ENCODE assay signal across 1 cellular context in the genomic region with DNA sequence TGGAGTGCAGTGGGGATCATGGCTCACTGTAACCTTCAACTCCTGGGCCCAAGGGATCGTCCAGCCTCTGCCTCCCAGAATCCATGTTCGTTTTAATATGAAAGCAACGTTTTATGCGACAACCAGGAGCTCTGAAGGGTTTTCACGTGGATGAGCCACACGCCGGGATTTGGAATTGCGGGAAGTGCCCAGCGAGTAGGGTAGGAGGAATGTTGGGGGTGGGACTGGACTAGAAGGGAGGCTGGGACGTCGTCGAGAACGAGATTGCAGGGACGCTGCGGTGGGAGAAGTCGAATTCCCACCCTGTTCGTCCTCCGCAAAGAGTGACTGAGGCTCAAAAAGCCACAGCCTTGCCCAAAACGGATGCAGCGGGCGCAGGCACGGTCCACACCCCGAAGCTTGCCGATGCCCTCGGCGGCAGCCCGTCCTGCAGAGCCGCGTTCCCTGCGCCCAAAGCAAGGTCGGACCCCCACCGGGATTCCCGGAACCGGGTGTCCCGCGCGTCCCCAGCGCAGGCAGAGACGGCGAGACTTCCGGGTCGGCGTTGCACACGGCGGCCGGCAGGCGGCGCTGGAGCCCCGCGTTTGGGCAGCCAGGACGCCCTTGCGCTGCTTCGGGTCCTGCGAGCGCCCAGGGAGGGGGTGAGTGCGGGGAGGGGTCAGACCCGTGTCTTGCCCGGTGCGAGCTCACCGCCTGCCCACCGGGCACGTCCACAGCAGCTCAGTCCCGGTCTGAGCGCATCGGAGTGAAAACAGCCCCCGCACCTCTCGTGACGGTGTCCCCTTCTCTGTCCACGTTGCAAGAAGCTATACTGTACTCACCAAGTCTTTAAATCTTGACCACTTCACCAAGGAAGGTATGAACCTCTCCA.
A peak's percentile ranks its signal among the peaks of the same experiment; 100 is the strongest.
TF ChIP-seq lines count a peak whose summit lies in the region.

No MANE protein-coding gene starts in this region.

TF ChIP-seq in HepG2, 621 proteins besides CTCF, POLR2A, EP300 and RAD21 (continued from another document and continues in another):
- 0 out of 2 replicates have a peak, but pooled peaks have one; percentile 85 for TF ChIP-seq PCBP1 (IDR thresholded peaks at IDR 0.05; ENCODE audit: borderline replicate concordance, low read depth, low read length)
- TF ChIP-seq ZNF296 (CRISPR knock-in tag; conservative IDR thresholded peaks at IDR 0.05), result 0 out of 2 replicates have a peak, but pooled peaks have one; percentile 67
- TF ChIP-seq GATA4 (IDR thresholded peaks at IDR 0.05; ENCODE audit: borderline replicate concordance, low read depth), result peak; percentile 67; the same call in 1 of the 2 replicates
- TF ChIP-seq ZNF841 (CRISPR knock-in tag; IDR thresholded peaks at IDR 0.05; ENCODE audit: borderline replicate concordance), result no peak; the same call in 1 of the 2 replicates
- TF ChIP-seq XBP1 (CRISPR knock-in tag; IDR thresholded peaks at IDR 0.05), result no peak; the same call in 1 of the 2 replicates
- no peak; the same call in 1 of the 2 replicates for TF ChIP-seq SOX13 (IDR thresholded peaks at IDR 0.05)
- TF ChIP-seq SOX13 (CRISPR knock-in tag; conservative IDR thresholded peaks at IDR 0.05 in 1 of 2, IDR thresholded peaks at IDR 0.05 in 1 of 2), result peak in 1 of 2 experiments; percentile 62; a peak in 2 of 4 replicates
- peak; percentile 98 for TF ChIP-seq ZNF124 (CRISPR knock-in tag; IDR thresholded peaks at IDR 0.05)
- peak; percentile 96; the same call in 1 of the 2 replicates for TF ChIP-seq RELA (CRISPR knock-in tag; IDR thresholded peaks at IDR 0.05)
- peak; percentile 96 for TF ChIP-seq ZBTB7B (CRISPR knock-in tag; IDR thresholded peaks at IDR 0.05)
- TF ChIP-seq MAFF (IDR thresholded peaks at IDR 0.05; ENCODE audit: low read depth, low read length), result no peak
- peak; percentile 31; the same call in 1 of the 2 replicates for TF ChIP-seq SIN3A (IDR thresholded peaks at IDR 0.05; ENCODE audit: borderline replicate concordance, low read depth, low read length)
- peak; percentile 91 for TF ChIP-seq PHF8 (CRISPR knock-in tag; IDR thresholded peaks at IDR 0.05)
- no peak; the same call in 1 of the 2 replicates for TF ChIP-seq ZMYM2 (CRISPR knock-in tag; IDR thresholded peaks at IDR 0.05)
- TF ChIP-seq, protein P1, sequence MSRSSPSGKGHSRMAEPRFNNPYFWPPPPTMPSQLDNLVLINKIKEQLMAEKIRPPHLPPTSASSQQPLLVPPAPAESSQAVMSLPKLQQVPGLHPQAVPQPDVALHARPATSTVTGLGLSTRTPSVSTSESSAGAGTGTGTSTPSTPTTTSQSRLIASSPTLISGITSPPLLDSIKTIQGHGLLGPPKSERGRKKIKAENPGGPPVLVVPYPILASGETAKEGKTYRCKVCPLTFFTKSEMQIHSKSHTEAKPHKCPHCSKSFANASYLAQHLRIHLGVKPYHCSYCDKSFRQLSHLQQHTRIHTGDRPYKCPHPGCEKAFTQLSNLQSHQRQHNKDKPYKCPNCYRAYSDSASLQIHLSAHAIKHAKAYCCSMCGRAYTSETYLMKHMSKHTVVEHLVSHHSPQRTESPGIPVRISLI (CRISPR knock-in tag; IDR thresholded peaks at IDR 0.05; ENCODE audit: borderline replicate concordance), result peak; percentile 75
- peak; percentile 42; the same call in 1 of the 2 replicates for TF ChIP-seq ZBTB3 (CRISPR knock-in tag; IDR thresholded peaks at IDR 0.05; ENCODE audit: borderline replicate concordance, low read depth)
- 0 out of 2 replicates have a peak, but pooled peaks have one; percentile 24 for TF ChIP-seq SRF (IDR thresholded peaks at IDR 0.05; ENCODE audit: low read depth, low read length)
- TF ChIP-seq, protein P2, sequence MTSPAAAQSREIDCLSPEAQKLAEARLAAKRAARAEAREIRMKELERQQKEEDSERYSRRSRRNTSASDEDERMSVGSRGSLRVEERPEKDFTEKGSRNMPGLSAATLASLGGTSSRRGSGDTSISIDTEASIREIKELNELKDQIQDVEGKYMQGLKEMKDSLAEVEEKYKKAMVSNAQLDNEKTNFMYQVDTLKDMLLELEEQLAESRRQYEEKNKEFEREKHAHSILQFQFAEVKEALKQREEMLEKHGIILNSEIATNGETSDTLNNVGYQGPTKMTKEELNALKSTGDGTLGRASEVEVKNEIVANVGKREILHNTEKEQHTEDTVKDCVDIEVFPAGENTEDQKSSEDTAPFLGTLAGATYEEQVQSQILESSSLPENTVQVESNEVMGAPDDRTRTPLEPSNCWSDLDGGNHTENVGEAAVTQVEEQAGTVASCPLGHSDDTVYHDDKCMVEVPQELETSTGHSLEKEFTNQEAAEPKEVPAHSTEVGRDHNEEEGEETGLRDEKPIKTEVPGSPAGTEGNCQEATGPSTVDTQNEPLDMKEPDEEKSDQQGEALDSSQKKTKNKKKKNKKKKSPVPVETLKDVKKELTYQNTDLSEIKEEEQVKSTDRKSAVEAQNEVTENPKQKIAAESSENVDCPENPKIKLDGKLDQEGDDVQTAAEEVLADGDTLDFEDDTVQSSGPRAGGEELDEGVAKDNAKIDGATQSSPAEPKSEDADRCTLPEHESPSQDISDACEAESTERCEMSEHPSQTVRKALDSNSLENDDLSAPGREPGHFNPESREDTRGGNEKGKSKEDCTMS (CRISPR knock-in tag; conservative IDR thresholded peaks at IDR 0.05), result no peak; the same call in 1 of the 2 replicates
- TF ChIP-seq SOX5 (CRISPR knock-in tag; IDR thresholded peaks at IDR 0.05; ENCODE audit: borderline replicate concordance), result peak; percentile 55; the same call in 1 of the 2 replicates
- TF ChIP-seq HDAC1 (CRISPR knock-in tag; IDR thresholded peaks at IDR 0.05), result peak; percentile 98
- peak; percentile 82 for TF ChIP-seq MIER2 (CRISPR knock-in tag; IDR thresholded peaks at IDR 0.05)
- peak; percentile 100 for TF ChIP-seq ZNF567 (CRISPR knock-in tag; IDR thresholded peaks at IDR 0.05; ENCODE audit: borderline replicate concordance)
- peak; percentile 97 for TF ChIP-seq ZNF235 (CRISPR knock-in tag; IDR thresholded peaks at IDR 0.05; ENCODE audit: borderline replicate concordance)
- no peak for TF ChIP-seq NFYB (CRISPR knock-in tag; IDR thresholded peaks at IDR 0.05)
- no peak for TF ChIP-seq PHB2 (IDR thresholded peaks at IDR 0.05; ENCODE audit: partially characterized antibody)
- TF ChIP-seq, protein P3, sequence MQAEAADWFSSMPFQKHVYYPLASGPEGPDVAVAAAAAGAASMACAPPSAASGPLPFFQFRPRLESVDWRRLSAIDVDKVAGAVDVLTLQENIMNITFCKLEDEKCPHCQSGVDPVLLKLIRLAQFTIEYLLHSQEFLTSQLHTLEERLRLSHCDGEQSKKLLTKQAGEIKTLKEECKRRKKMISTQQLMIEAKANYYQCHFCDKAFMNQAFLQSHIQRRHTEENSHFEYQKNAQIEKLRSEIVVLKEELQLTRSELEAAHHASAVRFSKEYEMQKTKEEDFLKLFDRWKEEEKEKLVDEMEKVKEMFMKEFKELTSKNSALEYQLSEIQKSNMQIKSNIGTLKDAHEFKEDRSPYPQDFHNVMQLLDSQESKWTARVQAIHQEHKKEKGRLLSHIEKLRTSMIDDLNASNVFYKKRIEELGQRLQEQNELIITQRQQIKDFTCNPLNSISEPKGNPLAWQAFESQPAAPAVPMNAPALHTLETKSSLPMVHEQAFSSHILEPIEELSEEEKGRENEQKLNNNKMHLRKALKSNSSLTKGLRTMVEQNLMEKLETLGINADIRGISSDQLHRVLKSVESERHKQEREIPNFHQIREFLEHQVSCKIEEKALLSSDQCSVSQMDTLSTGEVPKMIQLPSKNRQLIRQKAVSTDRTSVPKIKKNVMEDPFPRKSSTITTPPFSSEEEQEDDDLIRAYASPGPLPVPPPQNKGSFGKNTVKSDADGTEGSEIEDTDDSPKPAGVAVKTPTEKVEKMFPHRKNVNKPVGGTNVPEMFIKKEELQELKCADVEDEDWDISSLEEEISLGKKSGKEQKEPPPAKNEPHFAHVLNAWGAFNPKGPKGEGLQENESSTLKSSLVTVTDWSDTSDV (CRISPR knock-in tag; IDR thresholded peaks at IDR 0.05), result peak; percentile 73; the same call in 1 of the 2 replicates
- peak; percentile 96 for TF ChIP-seq POGZ (CRISPR knock-in tag; IDR thresholded peaks at IDR 0.05)
- TF ChIP-seq ZNF484 (CRISPR knock-in tag; IDR thresholded peaks at IDR 0.05; ENCODE audit: borderline replicate concordance, low read depth), result no peak; the same call in 1 of the 2 replicates
- peak; percentile 97 for TF ChIP-seq ZNF451 (CRISPR knock-in tag; IDR thresholded peaks at IDR 0.05)
- peak; percentile 97; the same call in 1 of the 2 replicates for TF ChIP-seq ZNF598 (CRISPR knock-in tag; IDR thresholded peaks at IDR 0.05; ENCODE audit: borderline replicate concordance)
- TF ChIP-seq SMYD3 (CRISPR knock-in tag; IDR thresholded peaks at IDR 0.05), result peak; percentile 93; the same call in 1 of the 2 replicates
- TF ChIP-seq, protein P4, sequence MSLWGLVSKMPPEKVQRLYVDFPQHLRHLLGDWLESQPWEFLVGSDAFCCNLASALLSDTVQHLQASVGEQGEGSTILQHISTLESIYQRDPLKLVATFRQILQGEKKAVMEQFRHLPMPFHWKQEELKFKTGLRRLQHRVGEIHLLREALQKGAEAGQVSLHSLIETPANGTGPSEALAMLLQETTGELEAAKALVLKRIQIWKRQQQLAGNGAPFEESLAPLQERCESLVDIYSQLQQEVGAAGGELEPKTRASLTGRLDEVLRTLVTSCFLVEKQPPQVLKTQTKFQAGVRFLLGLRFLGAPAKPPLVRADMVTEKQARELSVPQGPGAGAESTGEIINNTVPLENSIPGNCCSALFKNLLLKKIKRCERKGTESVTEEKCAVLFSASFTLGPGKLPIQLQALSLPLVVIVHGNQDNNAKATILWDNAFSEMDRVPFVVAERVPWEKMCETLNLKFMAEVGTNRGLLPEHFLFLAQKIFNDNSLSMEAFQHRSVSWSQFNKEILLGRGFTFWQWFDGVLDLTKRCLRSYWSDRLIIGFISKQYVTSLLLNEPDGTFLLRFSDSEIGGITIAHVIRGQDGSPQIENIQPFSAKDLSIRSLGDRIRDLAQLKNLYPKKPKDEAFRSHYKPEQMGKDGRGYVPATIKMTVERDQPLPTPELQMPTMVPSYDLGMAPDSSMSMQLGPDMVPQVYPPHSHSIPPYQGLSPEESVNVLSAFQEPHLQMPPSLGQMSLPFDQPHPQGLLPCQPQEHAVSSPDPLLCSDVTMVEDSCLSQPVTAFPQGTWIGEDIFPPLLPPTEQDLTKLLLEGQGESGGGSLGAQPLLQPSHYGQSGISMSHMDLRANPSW (CRISPR knock-in tag; IDR thresholded peaks at IDR 0.05; ENCODE audit: borderline replicate concordance), result peak; percentile 94
- peak; percentile 94 for TF ChIP-seq ZC3H13 (CRISPR knock-in tag; IDR thresholded peaks at IDR 0.05)
- TF ChIP-seq, protein P5, sequence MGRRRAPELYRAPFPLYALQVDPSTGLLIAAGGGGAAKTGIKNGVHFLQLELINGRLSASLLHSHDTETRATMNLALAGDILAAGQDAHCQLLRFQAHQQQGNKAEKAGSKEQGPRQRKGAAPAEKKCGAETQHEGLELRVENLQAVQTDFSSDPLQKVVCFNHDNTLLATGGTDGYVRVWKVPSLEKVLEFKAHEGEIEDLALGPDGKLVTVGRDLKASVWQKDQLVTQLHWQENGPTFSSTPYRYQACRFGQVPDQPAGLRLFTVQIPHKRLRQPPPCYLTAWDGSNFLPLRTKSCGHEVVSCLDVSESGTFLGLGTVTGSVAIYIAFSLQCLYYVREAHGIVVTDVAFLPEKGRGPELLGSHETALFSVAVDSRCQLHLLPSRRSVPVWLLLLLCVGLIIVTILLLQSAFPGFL (CRISPR knock-in tag; IDR thresholded peaks at IDR 0.05), result no peak
- no peak; the same call in 1 of the 2 replicates for TF ChIP-seq ZNF460 (CRISPR knock-in tag; IDR thresholded peaks at IDR 0.05; ENCODE audit: borderline replicate concordance)
- TF ChIP-seq, protein P6, sequence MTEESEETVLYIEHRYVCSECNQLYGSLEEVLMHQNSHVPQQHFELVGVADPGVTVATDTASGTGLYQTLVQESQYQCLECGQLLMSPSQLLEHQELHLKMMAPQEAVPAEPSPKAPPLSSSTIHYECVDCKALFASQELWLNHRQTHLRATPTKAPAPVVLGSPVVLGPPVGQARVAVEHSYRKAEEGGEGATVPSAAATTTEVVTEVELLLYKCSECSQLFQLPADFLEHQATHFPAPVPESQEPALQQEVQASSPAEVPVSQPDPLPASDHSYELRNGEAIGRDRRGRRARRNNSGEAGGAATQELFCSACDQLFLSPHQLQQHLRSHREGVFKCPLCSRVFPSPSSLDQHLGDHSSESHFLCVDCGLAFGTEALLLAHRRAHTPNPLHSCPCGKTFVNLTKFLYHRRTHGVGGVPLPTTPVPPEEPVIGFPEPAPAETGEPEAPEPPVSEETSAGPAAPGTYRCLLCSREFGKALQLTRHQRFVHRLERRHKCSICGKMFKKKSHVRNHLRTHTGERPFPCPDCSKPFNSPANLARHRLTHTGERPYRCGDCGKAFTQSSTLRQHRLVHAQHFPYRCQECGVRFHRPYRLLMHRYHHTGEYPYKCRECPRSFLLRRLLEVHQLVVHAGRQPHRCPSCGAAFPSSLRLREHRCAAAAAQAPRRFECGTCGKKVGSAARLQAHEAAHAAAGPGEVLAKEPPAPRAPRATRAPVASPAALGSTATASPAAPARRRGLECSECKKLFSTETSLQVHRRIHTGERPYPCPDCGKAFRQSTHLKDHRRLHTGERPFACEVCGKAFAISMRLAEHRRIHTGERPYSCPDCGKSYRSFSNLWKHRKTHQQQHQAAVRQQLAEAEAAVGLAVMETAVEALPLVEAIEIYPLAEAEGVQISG (CRISPR knock-in tag; IDR thresholded peaks at IDR 0.05), result peak; percentile 94
- TF ChIP-seq, protein P7, sequence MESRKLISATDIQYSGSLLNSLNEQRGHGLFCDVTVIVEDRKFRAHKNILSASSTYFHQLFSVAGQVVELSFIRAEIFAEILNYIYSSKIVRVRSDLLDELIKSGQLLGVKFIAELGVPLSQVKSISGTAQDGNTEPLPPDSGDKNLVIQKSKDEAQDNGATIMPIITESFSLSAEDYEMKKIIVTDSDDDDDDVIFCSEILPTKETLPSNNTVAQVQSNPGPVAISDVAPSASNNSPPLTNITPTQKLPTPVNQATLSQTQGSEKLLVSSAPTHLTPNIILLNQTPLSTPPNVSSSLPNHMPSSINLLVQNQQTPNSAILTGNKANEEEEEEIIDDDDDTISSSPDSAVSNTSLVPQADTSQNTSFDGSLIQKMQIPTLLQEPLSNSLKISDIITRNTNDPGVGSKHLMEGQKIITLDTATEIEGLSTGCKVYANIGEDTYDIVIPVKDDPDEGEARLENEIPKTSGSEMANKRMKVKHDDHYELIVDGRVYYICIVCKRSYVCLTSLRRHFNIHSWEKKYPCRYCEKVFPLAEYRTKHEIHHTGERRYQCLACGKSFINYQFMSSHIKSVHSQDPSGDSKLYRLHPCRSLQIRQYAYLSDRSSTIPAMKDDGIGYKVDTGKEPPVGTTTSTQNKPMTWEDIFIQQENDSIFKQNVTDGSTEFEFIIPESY (CRISPR knock-in tag; IDR thresholded peaks at IDR 0.05), result peak; percentile 77
- TF ChIP-seq SALL1 (CRISPR knock-in tag; IDR thresholded peaks at IDR 0.05), result peak; percentile 97
- peak; percentile 95 for TF ChIP-seq WIZ (CRISPR knock-in tag; IDR thresholded peaks at IDR 0.05)
